In genomic region chr1:172429324-172430127, GRCh38 we compare ENCODE assay signal across 8 cellular contexts. TPM values are rescaled to one million over a fixed set of nuclear protein-coding genes. Genes with fewer than 3 reads are reported as not detected.
A peak's percentile ranks its signal among the peaks of the same experiment; 100 is the strongest.
DNase-seq lines count a peak whose midpoint lies in the region; ATAC-seq and TF ChIP-seq lines count a peak whose summit lies in the region.

No MANE protein-coding gene starts in this region.

- H3K27ac ChIP-seq in liver (ENCODE audit: low read depth in 1 of 2, low read length in 2 of 2) (no peak overlapping the region), transverse colon (no peak overlapping the region)

- ATAC-seq in Right ventricle myocardium inferior, result peak; percentile 60
- no peak for ATAC-seq in HG03045 (IDR thresholded peaks at IDR 0.05; ENCODE audit: unreplicated experiment)

- TF ChIP-seq POLR2A in NB4 (IDR thresholded peaks at IDR 0.05; ENCODE audit: extremely low read depth, insufficient read length) (no peak), transverse colon (IDR thresholded peaks at IDR 0.05) (no peak)

- H3K4me1 ChIP-seq in liver (ENCODE audit: control insufficient read depth in 4 of 4, insufficient read depth in 4 of 4, low read length in 3 of 4) (no peaks in the 10 kb centered on the region), transverse colon (peaks cover 0 to 16% (median 4%) of the 10 kb centered on the region in 4 donors)

- TF ChIP-seq EP300 in transverse colon (IDR thresholded peaks at IDR 0.05; ENCODE audit: low read depth), result no peak

- H3K9ac ChIP-seq in liver (ENCODE audit: low read depth in 1 of 2, low read length in 2 of 2), result no peak overlapping the region

- 90% methylated on average over 1 of the region's 1 CpG for WGBS in liver
- 79 to 86% methylated on average over 1 of the region's 1 CpG for WGBS in transverse colon (ENCODE audit: low coverage in 1 of 2), 2 donors

- in situ Hi-C loops in transverse colon (cut with MboI; ENCODE audit: low pct_ligation_motif_present in 1 of 4, low pct_unique_long_range_greater_than_20kb in 1 of 4, low sequenced_read_pairs in 3 of 4), result loop anchor here in 1 of 4 donors (25.0 kb wide), 2 partner anchors 417 to 642 kb away; partner anchors contain the start of gene METTL13

- no peaks in the 10 kb centered on the region for H3K27me3 ChIP-seq in liver (ENCODE audit: control insufficient read depth in 4 of 4, insufficient read depth in 4 of 4, low read length in 3 of 4)
- no peaks in the 10 kb centered on the region for H3K27me3 ChIP-seq in transverse colon

- intact Hi-C loops in Right ventricle myocardium inferior (cut with DNase I) (no loop called here), cardiac septum (cut with DNase I) (loop anchor here (10.0 kb wide), 1 partner anchor 625 kb away; no protein-coding TSS in a partner anchor), transverse colon (cut with DNase I; ENCODE audit: low total_unique reads) (no loop called here)

- no peaks in the 10 kb centered on the region for H3K36me3 ChIP-seq in liver (ENCODE audit: control insufficient read depth in 4 of 4, insufficient read depth in 3 of 4, low read depth in 1 of 4, low read length in 3 of 4)
- no peaks in the 10 kb centered on the region for H3K36me3 ChIP-seq in transverse colon

- DNase-seq in Right ventricle myocardium inferior (ENCODE audit: missing footprints) (no peak), cardiac septum (ENCODE audit: low spot score) (no peak), NB4 (ENCODE audit: low read depth) (peak; percentile 70), SK-N-DZ (ENCODE audit: low spot score) (peak; percentile 54), cerebellar cortex (ENCODE audit: low spot score) (peak; percentile 81), transverse colon (peak; percentile 31)

- H3K9me3 ChIP-seq in liver (ENCODE audit: control insufficient read depth in 4 of 4, low read length in 3 of 4) (no peaks in the 10 kb centered on the region), transverse colon (no peaks in the 10 kb centered on the region)

- TF ChIP-seq RAD21 in liver (IDR thresholded peaks at IDR 0.05), result peak; percentile 90

- TF ChIP-seq CTCF in NB4 (IDR thresholded peaks at IDR 0.05; ENCODE audit: low read depth, low read length) (peak; percentile 51), liver (IDR thresholded peaks at IDR 0.05; ENCODE audit: low read depth, low read length, missing input control) (peak; percentile 60), transverse colon (IDR thresholded peaks at IDR 0.05) (peak; percentile 60 to 75 (median 64))

- H3K4me3 ChIP-seq in NB4 (ENCODE audit: low read depth, low read length) (no peak overlapping the region), liver (ENCODE audit: low read depth in 1 of 3, low read length in 3 of 3) (no peak overlapping the region), transverse colon (no peak overlapping the region)

TF ChIP-seq in liver, 16 proteins besides CTCF, POLR2A, EP300 and RAD21:
- TF ChIP-seq FOXA2 (IDR thresholded peaks at IDR 0.05), result no peak

RNA-seq across cellular contexts. Expression of gene C1orf105, which starts 9.0 kb away (rescaled TPM):
- total RNA-seq in Right ventricle myocardium inferior (25.2 TPM), cardiac septum (6.5 TPM), liver (not detected), transverse colon (not detected)
- not detected in 2 replicates for polyA plus RNA-seq in SK-N-DZ (2014; cell fraction: cytosol; rRNA removed)
- not detected in 2 replicates for polyA plus RNA-seq in SK-N-DZ (2014; cell fraction: nucleus; rRNA removed)
- polyA plus RNA-seq in liver, result under 1 TPM in 1 of 2 donors, not detected in 1; 0.16 TPM

RNA-seq across cellular contexts. Expression of gene PIGC, which starts 14.3 kb away (rescaled TPM):
- total RNA-seq in Right ventricle myocardium inferior (13.5 TPM), cardiac septum (11.5 TPM), liver (10 to 100 TPM; 10.5 to 18.4 TPM), transverse colon (10 to 100 TPM in 3 of 4 donors, 1 to 10 TPM in 1; 9.8 to 43.8 (median 22.8) TPM)
- 47.6 and 58.8 TPM in 2 replicates for polyA plus RNA-seq in SK-N-DZ (2014; cell fraction: cytosol; rRNA removed)
- polyA plus RNA-seq in SK-N-DZ (2014; cell fraction: nucleus; rRNA removed), result 23.8 and 30.9 TPM in 2 replicates
- polyA plus RNA-seq in liver, result 10 to 100 TPM in 1 of 2 donors, 1 to 10 TPM in 1; 8.6 to 16.0 TPM

Comparison
In these comparisons a context has a peak if more than half of its experiments do, and no peak if none do; other contexts are left out.
1. DNase-seq: peak in NB4 (single experiment), SK-N-DZ (single experiment), cerebellar cortex (single experiment) and transverse colon (single experiment); none in Right ventricle myocardium inferior (single experiment) and cardiac septum (single experiment).
2. Peak in every context shown above with its lines, with median percentiles within 50 percentile points of each other: CTCF ChIP-seq.